12 cellular contexts compared by ENCODE assay signal in genomic region chrX:152681012-152681411, GRCh38. TPM values are rescaled to one million over a fixed set of nuclear protein-coding genes. Genes with fewer than 3 reads are reported as not detected.
DNase-seq lines count a peak whose midpoint lies in the region; ATAC-seq, FAIRE-seq and TF ChIP-seq lines count a peak whose summit lies in the region.
"Not testable (repeated sequence)": the region's sequence is repeated elsewhere in the genome, so short reads cannot be mapped to it uniquely, and the experiment has no call there.
"Had no signal": no experiment of that assay in that cellular context is flagged by ENCODE, and none has a peak within 500 bp of the region (broad histone marks: within the 10 kb centered on the region; RNA-seq: fewer than 3 reads in every experiment).

No MANE protein-coding gene starts in this region.

- not testable (repeated sequence) for H3K9me3 ChIP-seq in HCT116 (ENCODE audit: control insufficient read depth in 1 of 2, insufficient read depth in 1 of 2, low read depth in 1 of 2, low read length in 2 of 2); HepG2 (ENCODE audit: low read length)

- H3K27ac Mint-ChIP-seq in activated naive CD8-positive, alpha-beta T cell treated with anti-CD3 and anti-CD28 coated beads, Interleukin-2, amount 50 U/mL, for 24 hours = not testable (repeated sequence)

- not testable (repeated sequence) for H3K36me3 Mint-ChIP-seq in activated naive CD8-positive, alpha-beta T cell treated with anti-CD3 and anti-CD28 coated beads, Interleukin-2, amount 50 U/mL, for 24 hours (ENCODE audit: low read depth)

- H3K36me3 ChIP-seq in HCT116 (ENCODE audit: control insufficient read depth in 1 of 2, insufficient read depth in 2 of 2, low read length in 2 of 2); HepG2 (replicated peaks in 1 of 2; ENCODE audit: control insufficient read depth in 1 of 2, insufficient read depth in 2 of 2, low read length in 2 of 2): not testable (repeated sequence)

- not testable (repeated sequence) for TF ChIP-seq CTCF in HCT116 (IDR thresholded peaks at IDR 0.05 in 2 of 3, conservative IDR thresholded peaks at IDR 0.05 in 1 of 3; ENCODE audit: borderline replicate concordance in 1 of 3, insufficient read depth in 1 of 3, low read depth in 2 of 3, low read length in 2 of 3); HepG2 (CRISPR knock-in tag; IDR thresholded peaks at IDR 0.05)

- in situ Hi-C loops in HepG2 (cut with HindIII; ENCODE audit: extremely low pct_ligation_motif_present, low pct_unique_long_range_greater_than_20kb) = not testable (repeated sequence)

- H2AFZ ChIP-seq in HCT116 (ENCODE audit: low read depth, low read length, poor library complexity, severe bottlenecking); HepG2 (ENCODE audit: low read length): not testable (repeated sequence)

- not testable (repeated sequence) for TF ChIP-seq POLR2A in HCT116 (IDR thresholded peaks at IDR 0.05; ENCODE audit: borderline replicate concordance, extremely low read depth, insufficient read depth, insufficient read length); HepG2 (IDR thresholded peaks at IDR 0.05; ENCODE audit: insufficient read depth in 1 of 2, low read depth in 2 of 2, low read length in 2 of 2)

- not testable (repeated sequence) for DNase-seq in HCT116 (ENCODE audit: low read depth, low spot score); activated naive CD8-positive, alpha-beta T cell treated with anti-CD3 and anti-CD28 coated beads, Interleukin-2, amount 50 U/mL, for 24 hours; HepG2 (ENCODE audit: low spot score)

- H3K4me1 Mint-ChIP-seq in activated naive CD8-positive, alpha-beta T cell treated with anti-CD3 and anti-CD28 coated beads, Interleukin-2, amount 50 U/mL, for 24 hours = not testable (repeated sequence)

- not testable (repeated sequence) for H3K9me3 Mint-ChIP-seq in activated naive CD8-positive, alpha-beta T cell treated with anti-CD3 and anti-CD28 coated beads, Interleukin-2, amount 50 U/mL, for 24 hours

- not testable (repeated sequence) for H3K27ac ChIP-seq in HCT116 (ENCODE audit: low read depth, low read length); HepG2 (ENCODE audit: extremely low read length, insufficient read depth, low read length)

- RAD21 ChIA-PET in HCT116 (lab: Charles Lee; ENCODE audit: low non-redundant PET in 1 of 2, low total read pairs in 2 of 2, uncharacterized antibody in 2 of 2, unreplicated experiment in 2 of 2) = not testable (repeated sequence)

- intact Hi-C loops in HCT116 (cut with micrococcal nuclease); HepG2 (cut with micrococcal nuclease; ENCODE audit: unreplicated experiment): not testable (repeated sequence)

- H3K27me3 ChIP-seq in HCT116 (ENCODE audit: insufficient read depth, low read length); HepG2 (ENCODE audit: control insufficient read depth in 1 of 2, insufficient read depth in 2 of 2, low read length in 2 of 2): not testable (repeated sequence)

- H4K20me1 ChIP-seq in HCT116 (ENCODE audit: insufficient read depth); HepG2 (ENCODE audit: insufficient read depth, low read length): not testable (repeated sequence)

- H3K4me1 ChIP-seq in HCT116 (ENCODE audit: control insufficient read depth in 1 of 2, insufficient read depth in 2 of 2, low read length in 2 of 2); HepG2 (ENCODE audit: insufficient read depth, low read length): not testable (repeated sequence)

- ATAC-seq in GM18499 (IDR thresholded peaks at IDR 0.05; ENCODE audit: insufficient read depth, unreplicated experiment) (peak; percentile 55), GM18907 (IDR thresholded peaks at IDR 0.05; ENCODE audit: unreplicated experiment) (peak; percentile 92), GM21360 (IDR thresholded peaks at IDR 0.05; ENCODE audit: unreplicated experiment) (peak; percentile 89), HCT116 (peak; percentile 98), HG03039 (IDR thresholded peaks at IDR 0.05; ENCODE audit: unreplicated experiment) (peak; percentile 73), HG03469 (IDR thresholded peaks at IDR 0.05; ENCODE audit: unreplicated experiment) (peak; percentile 65), HepG2 (peak; percentile 95)
- ATAC-seq in activated naive CD8-positive, alpha-beta T cell treated with anti-CD3 and anti-CD28 coated beads, Interleukin-2, amount 50 U/mL, for 24 hours = peak; percentile 61

- peak; percentile 86 for FAIRE-seq in HepG2 (lab: Jason Lieb, UNC)

- not testable (repeated sequence) for BruUV-seq in HCT116 (replicated peaks; lab: Mats Ljungman, UMichigan); HepG2 (replicated peaks; lab: Mats Ljungman, UMichigan)

- H3K4me3 Mint-ChIP-seq in activated naive CD8-positive, alpha-beta T cell treated with anti-CD3 and anti-CD28 coated beads, Interleukin-2, amount 50 U/mL, for 24 hours = not testable (repeated sequence)

- CTCF ChIA-PET in HCT116 (lab: Charles Lee); HepG2 (lab: Yijun Ruan, JAX; ENCODE audit: low intra/inter-chr PET ratio, low total read pairs): not testable (repeated sequence)

- POLR2A ChIA-PET in HCT116 (lab: Charles Lee); HepG2 (lab: Yijun Ruan, JAX): not testable (repeated sequence)

- H3K9me2 ChIP-seq in HCT116 (ENCODE audit: insufficient read depth) = not testable (repeated sequence)

- H3K4me2 ChIP-seq in HCT116 (ENCODE audit: low read length); HepG2 (ENCODE audit: low read depth, low read length): not testable (repeated sequence)

- not testable (repeated sequence) for H3K4me3 ChIP-seq in HCT116 (replicated peaks in 1 of 2; ENCODE audit: low read depth in 1 of 2, low read length in 2 of 2); HepG2 (replicated peaks in 1 of 3; ENCODE audit: insufficient read depth in 1 of 3, low read depth in 2 of 3, low read length in 3 of 3)

- H3K27me3 Mint-ChIP-seq in activated naive CD8-positive, alpha-beta T cell treated with anti-CD3 and anti-CD28 coated beads, Interleukin-2, amount 50 U/mL, for 24 hours = not testable (repeated sequence)

- TF ChIP-seq RAD21 in HCT116 (IDR thresholded peaks at IDR 0.05; ENCODE audit: low read depth); HepG2 (CRISPR knock-in tag; IDR thresholded peaks at IDR 0.05): not testable (repeated sequence)

- H3K9ac ChIP-seq in HCT116 (ENCODE audit: low read length); HepG2 (ENCODE audit: insufficient read depth, low read depth, low read length): not testable (repeated sequence)

- not testable (repeated sequence) for H3K79me2 ChIP-seq in HCT116 (ENCODE audit: insufficient read depth, low read length); HepG2 (ENCODE audit: insufficient read depth, low read length)

- not testable (repeated sequence) for TF ChIP-seq EP300 in HepG2 (IDR thresholded peaks at IDR 0.05; ENCODE audit: low read depth in 2 of 2, low read length in 2 of 2); HepG2 (CRISPR knock-in tag; IDR thresholded peaks at IDR 0.05; ENCODE audit: borderline replicate concordance)

- no CpG with 5 or more reads among the region's 3 CpGs for WGBS in HepG2 (ENCODE audit: low lambda C conversion rate)

RNA-seq across cellular contexts. Expression of gene MAGEA3, which starts 17.6 kb away (rescaled TPM):
- 92.7 TPM for total RNA-seq in HCT116 (2021; ENCODE audit: unreplicated experiment)
- 72.3 and 77.1 TPM in 2 replicates for polyA plus RNA-seq in HCT116 (2012)
- total RNA-seq in HepG2 (2016; rRNA removed; fragmentation: Illumina TruSeq; extraction: Trizol) = not detected in 2 replicates
- total RNA-seq in HepG2 (2016; cell fraction: cytosol; rRNA removed; fragmentation: Illumina TruSeq; extraction: Trizol; ENCODE audit: low read depth) = not detected in 2 replicates
- total RNA-seq in HepG2 (2016; cell fraction: insoluble cytoplasmic fraction; rRNA removed; fragmentation: Illumina TruSeq; extraction: Trizol) = 0.11 TPM in 1 of 2 replicates, not detected in the other
- total RNA-seq in HepG2 (2016; cell fraction: membrane; rRNA removed; fragmentation: Illumina TruSeq; extraction: Trizol) = not detected in 2 replicates
- total RNA-seq in HepG2 (2016; cell fraction: nucleus; rRNA removed; fragmentation: Illumina TruSeq; extraction: Trizol) = not detected in 2 replicates
- polyA plus RNA-seq in HepG2 (2011; rRNA removed) = not detected in 2 replicates
- polyA plus RNA-seq in HepG2 (2011; cell fraction: cytosol; rRNA removed) = not detected in 2 replicates
- polyA plus RNA-seq in HepG2 (2011; cell fraction: nucleus; rRNA removed) = not detected in 2 replicates
- polyA plus RNA-seq in HepG2 (2012) = not detected in 2 replicates
- polyA plus RNA-seq in HepG2 (2016; cell fraction: cytosol; fragmentation: Illumina TruSeq; extraction: Trizol; ENCODE audit: low read depth) = not detected in 2 replicates
- polyA plus RNA-seq in HepG2 (2016; cell fraction: insoluble cytoplasmic fraction; fragmentation: Illumina TruSeq; extraction: Trizol; ENCODE audit: low read depth) = 0.20 TPM in 1 of 2 replicates, not detected in the other
- polyA plus RNA-seq in HepG2 (2016; cell fraction: membrane; fragmentation: Illumina TruSeq; extraction: Trizol; ENCODE audit: low read depth) = not detected in 2 replicates
- polyA plus RNA-seq in HepG2 (2016; cell fraction: nucleus; fragmentation: Illumina TruSeq; extraction: Trizol; ENCODE audit: insufficient read depth, low read depth) = not detected in 2 replicates
- polyA minus RNA-seq in HepG2 (2011; rRNA and poly(A)+ RNA removed; ENCODE audit: low replicate concordance) = 0.40 and 2.8 TPM in 2 replicates
- not detected in 2 replicates for polyA minus RNA-seq in HepG2 (2011; cell fraction: cytosol; rRNA and poly(A)+ RNA removed)
- not detected in 2 replicates for polyA minus RNA-seq in HepG2 (2011; cell fraction: nucleus; rRNA and poly(A)+ RNA removed)
- total RNA-seq: A673, progenitor cell of endocrine pancreas, urinary bladder had no signal
- polyA plus RNA-seq: urinary bladder had no signal

RNA-seq across cellular contexts. Expression of gene CSAG2, which starts 28.1 kb away (rescaled TPM):
- total RNA-seq in HCT116 (2021; ENCODE audit: unreplicated experiment) (not detected), HepG2 (2016; rRNA removed; fragmentation: Illumina TruSeq; extraction: Trizol) (not detected in 2 replicates)
- polyA plus RNA-seq in HCT116 (2012) = 0.46 and 2.0 TPM in 2 replicates
- total RNA-seq in HepG2 (2016; cell fraction: cytosol; rRNA removed; fragmentation: Illumina TruSeq; extraction: Trizol; ENCODE audit: low read depth) = 0.40 TPM in 1 of 2 replicates, not detected in the other
- not detected in 2 replicates for total RNA-seq in HepG2 (2016; cell fraction: insoluble cytoplasmic fraction; rRNA removed; fragmentation: Illumina TruSeq; extraction: Trizol)
- not detected in 2 replicates for total RNA-seq in HepG2 (2016; cell fraction: membrane; rRNA removed; fragmentation: Illumina TruSeq; extraction: Trizol)
- total RNA-seq in HepG2 (2016; cell fraction: nucleus; rRNA removed; fragmentation: Illumina TruSeq; extraction: Trizol) = not detected in 2 replicates
- polyA plus RNA-seq in HepG2 (2011; rRNA removed) = not detected in 2 replicates
- not detected in 2 replicates for polyA plus RNA-seq in HepG2 (2011; cell fraction: cytosol; rRNA removed)
- polyA plus RNA-seq in HepG2 (2011; cell fraction: nucleus; rRNA removed) = not detected in 2 replicates
- not detected in 2 replicates for polyA plus RNA-seq in HepG2 (2012)
- not detected in 2 replicates for polyA plus RNA-seq in HepG2 (2016; cell fraction: cytosol; fragmentation: Illumina TruSeq; extraction: Trizol; ENCODE audit: low read depth)
- polyA plus RNA-seq in HepG2 (2016; cell fraction: insoluble cytoplasmic fraction; fragmentation: Illumina TruSeq; extraction: Trizol; ENCODE audit: low read depth) = not detected in 2 replicates
- not detected in 2 replicates for polyA plus RNA-seq in HepG2 (2016; cell fraction: membrane; fragmentation: Illumina TruSeq; extraction: Trizol; ENCODE audit: low read depth)
- 0.67 TPM in 1 of 2 replicates, not detected in the other for polyA plus RNA-seq in HepG2 (2016; cell fraction: nucleus; fragmentation: Illumina TruSeq; extraction: Trizol; ENCODE audit: insufficient read depth, low read depth)
- polyA minus RNA-seq in HepG2 (2011; rRNA and poly(A)+ RNA removed; ENCODE audit: low replicate concordance) = not detected in 2 replicates
- not detected in 2 replicates for polyA minus RNA-seq in HepG2 (2011; cell fraction: cytosol; rRNA and poly(A)+ RNA removed)
- polyA minus RNA-seq in HepG2 (2011; cell fraction: nucleus; rRNA and poly(A)+ RNA removed) = not detected in 2 replicates
- total RNA-seq: A673, urinary bladder had no signal
- polyA plus RNA-seq: urinary bladder had no signal

RNA-seq across cellular contexts. Expression of gene MAGEA2B, which starts 33.4 kb away (rescaled TPM):
- total RNA-seq in HCT116 (2021; ENCODE audit: unreplicated experiment) (21.8 TPM), HepG2 (2016; rRNA removed; fragmentation: Illumina TruSeq; extraction: Trizol) (0.09 TPM in 1 of 2 replicates, not detected in the other)
- polyA plus RNA-seq in HCT116 (2012) = 19.7 and 28.3 TPM in 2 replicates
- not detected in 2 replicates for total RNA-seq in HepG2 (2016; cell fraction: cytosol; rRNA removed; fragmentation: Illumina TruSeq; extraction: Trizol; ENCODE audit: low read depth)
- 0.30 TPM in 1 of 2 replicates, not detected in the other for total RNA-seq in HepG2 (2016; cell fraction: insoluble cytoplasmic fraction; rRNA removed; fragmentation: Illumina TruSeq; extraction: Trizol)
- total RNA-seq in HepG2 (2016; cell fraction: membrane; rRNA removed; fragmentation: Illumina TruSeq; extraction: Trizol) = not detected in 2 replicates
- total RNA-seq in HepG2 (2016; cell fraction: nucleus; rRNA removed; fragmentation: Illumina TruSeq; extraction: Trizol) = 0.50 TPM in 1 of 2 replicates, not detected in the other
- not detected in 2 replicates for polyA plus RNA-seq in HepG2 (2011; rRNA removed)
- polyA plus RNA-seq in HepG2 (2011; cell fraction: cytosol; rRNA removed) = 1.7 TPM in 1 of 2 replicates, not detected in the other
- not detected in 2 replicates for polyA plus RNA-seq in HepG2 (2011; cell fraction: nucleus; rRNA removed)
- polyA plus RNA-seq in HepG2 (2012) = not detected in 2 replicates
- polyA plus RNA-seq in HepG2 (2016; cell fraction: cytosol; fragmentation: Illumina TruSeq; extraction: Trizol; ENCODE audit: low read depth) = not detected in 2 replicates
- not detected in 2 replicates for polyA plus RNA-seq in HepG2 (2016; cell fraction: insoluble cytoplasmic fraction; fragmentation: Illumina TruSeq; extraction: Trizol; ENCODE audit: low read depth)
- polyA plus RNA-seq in HepG2 (2016; cell fraction: membrane; fragmentation: Illumina TruSeq; extraction: Trizol; ENCODE audit: low read depth) = not detected in 2 replicates
- 0.92 TPM in 1 of 2 replicates, not detected in the other for polyA plus RNA-seq in HepG2 (2016; cell fraction: nucleus; fragmentation: Illumina TruSeq; extraction: Trizol; ENCODE audit: insufficient read depth, low read depth)
- polyA minus RNA-seq in HepG2 (2011; rRNA and poly(A)+ RNA removed; ENCODE audit: low replicate concordance) = not detected in 2 replicates
- not detected in 2 replicates for polyA minus RNA-seq in HepG2 (2011; cell fraction: cytosol; rRNA and poly(A)+ RNA removed)
- not detected in 2 replicates for polyA minus RNA-seq in HepG2 (2011; cell fraction: nucleus; rRNA and poly(A)+ RNA removed)
- total RNA-seq: A673, progenitor cell of endocrine pancreas, urinary bladder had no signal
- polyA plus RNA-seq: urinary bladder had no signal

RNA-seq across cellular contexts. Expression of gene GABRQ, which starts 43.3 kb away (rescaled TPM):
- total RNA-seq in HCT116 (2021; ENCODE audit: unreplicated experiment) (4.2 TPM), HepG2 (2016; rRNA removed; fragmentation: Illumina TruSeq; extraction: Trizol) (not detected in 2 replicates)
- 2.6 and 2.9 TPM in 2 replicates for polyA plus RNA-seq in HCT116 (2012)
- not detected in 2 replicates for total RNA-seq in HepG2 (2016; cell fraction: cytosol; rRNA removed; fragmentation: Illumina TruSeq; extraction: Trizol; ENCODE audit: low read depth)
- not detected in 2 replicates for total RNA-seq in HepG2 (2016; cell fraction: insoluble cytoplasmic fraction; rRNA removed; fragmentation: Illumina TruSeq; extraction: Trizol)
- not detected in 2 replicates for total RNA-seq in HepG2 (2016; cell fraction: membrane; rRNA removed; fragmentation: Illumina TruSeq; extraction: Trizol)
- not detected in 2 replicates for total RNA-seq in HepG2 (2016; cell fraction: nucleus; rRNA removed; fragmentation: Illumina TruSeq; extraction: Trizol)
- not detected in 2 replicates for polyA plus RNA-seq in HepG2 (2011; rRNA removed)
- polyA plus RNA-seq in HepG2 (2011; cell fraction: cytosol; rRNA removed) = 0.01 TPM in 1 of 2 replicates, not detected in the other
- not detected in 2 replicates for polyA plus RNA-seq in HepG2 (2011; cell fraction: nucleus; rRNA removed)
- polyA plus RNA-seq in HepG2 (2012) = not detected in 2 replicates
- not detected in 2 replicates for polyA plus RNA-seq in HepG2 (2016; cell fraction: cytosol; fragmentation: Illumina TruSeq; extraction: Trizol; ENCODE audit: low read depth)
- polyA plus RNA-seq in HepG2 (2016; cell fraction: insoluble cytoplasmic fraction; fragmentation: Illumina TruSeq; extraction: Trizol; ENCODE audit: low read depth) = not detected in 2 replicates
- polyA plus RNA-seq in HepG2 (2016; cell fraction: membrane; fragmentation: Illumina TruSeq; extraction: Trizol; ENCODE audit: low read depth) = not detected in 2 replicates
- polyA plus RNA-seq in HepG2 (2016; cell fraction: nucleus; fragmentation: Illumina TruSeq; extraction: Trizol; ENCODE audit: insufficient read depth, low read depth) = not detected in 2 replicates
- polyA minus RNA-seq in HepG2 (2011; rRNA and poly(A)+ RNA removed; ENCODE audit: low replicate concordance) = not detected in 2 replicates
- polyA minus RNA-seq in HepG2 (2011; cell fraction: cytosol; rRNA and poly(A)+ RNA removed) = not detected in 2 replicates
- polyA minus RNA-seq in HepG2 (2011; cell fraction: nucleus; rRNA and poly(A)+ RNA removed) = not detected in 2 replicates
- total RNA-seq: A673, SK-MEL-5 had no signal

RNA-seq across cellular contexts. Expression of gene CSAG1, which starts 52.5 kb away (rescaled TPM):
- total RNA-seq in HCT116 (2021; ENCODE audit: unreplicated experiment) = 1.2 TPM
- 0.26 TPM in 1 of 2 replicates, not detected in the other for polyA plus RNA-seq in HCT116 (2012)
- not detected in 2 replicates for total RNA-seq in HepG2 (2016; rRNA removed; fragmentation: Illumina TruSeq; extraction: Trizol)
- not detected in 2 replicates for total RNA-seq in HepG2 (2016; cell fraction: cytosol; rRNA removed; fragmentation: Illumina TruSeq; extraction: Trizol; ENCODE audit: low read depth)
- total RNA-seq in HepG2 (2016; cell fraction: insoluble cytoplasmic fraction; rRNA removed; fragmentation: Illumina TruSeq; extraction: Trizol) = not detected in 2 replicates
- total RNA-seq in HepG2 (2016; cell fraction: membrane; rRNA removed; fragmentation: Illumina TruSeq; extraction: Trizol) = not detected in 2 replicates
- not detected in 2 replicates for total RNA-seq in HepG2 (2016; cell fraction: nucleus; rRNA removed; fragmentation: Illumina TruSeq; extraction: Trizol)
- polyA plus RNA-seq in HepG2 (2011; rRNA removed) = not detected in 2 replicates
- not detected in 2 replicates for polyA plus RNA-seq in HepG2 (2011; cell fraction: cytosol; rRNA removed)
- polyA plus RNA-seq in HepG2 (2011; cell fraction: nucleus; rRNA removed) = not detected in 2 replicates
- polyA plus RNA-seq in HepG2 (2012) = not detected in 2 replicates
- polyA plus RNA-seq in HepG2 (2016; cell fraction: cytosol; fragmentation: Illumina TruSeq; extraction: Trizol; ENCODE audit: low read depth) = not detected in 2 replicates
- polyA plus RNA-seq in HepG2 (2016; cell fraction: insoluble cytoplasmic fraction; fragmentation: Illumina TruSeq; extraction: Trizol; ENCODE audit: low read depth) = not detected in 2 replicates
- polyA plus RNA-seq in HepG2 (2016; cell fraction: membrane; fragmentation: Illumina TruSeq; extraction: Trizol; ENCODE audit: low read depth) = not detected in 2 replicates
- polyA plus RNA-seq in HepG2 (2016; cell fraction: nucleus; fragmentation: Illumina TruSeq; extraction: Trizol; ENCODE audit: insufficient read depth, low read depth) = not detected in 2 replicates
- not detected in 2 replicates for polyA minus RNA-seq in HepG2 (2011; rRNA and poly(A)+ RNA removed; ENCODE audit: low replicate concordance)
- not detected in 2 replicates for polyA minus RNA-seq in HepG2 (2011; cell fraction: cytosol; rRNA and poly(A)+ RNA removed)
- polyA minus RNA-seq in HepG2 (2011; cell fraction: nucleus; rRNA and poly(A)+ RNA removed) = not detected in 2 replicates
- total RNA-seq: A673, progenitor cell of endocrine pancreas, urinary bladder had no signal
- polyA plus RNA-seq: urinary bladder had no signal

Comparison
In these comparisons a context has a peak if more than half of its experiments do, and no peak if none do; other contexts are left out.
1. RNA of gene MAGEA3, which starts 17.6 kb away (total RNA-seq): 92.7 TPM in HCT116 (single experiment); 0.11 TPM in HepG2; every median in the first group is over 10 times any median in the second.
2. RNA of gene MAGEA2B, which starts 33.4 kb away (total RNA-seq): 21.8 TPM in HCT116 (single experiment); 0.09 to 0.50 TPM in HepG2; every median in the first group is over 10 times any median in the second.
3. Peak in every context shown above with its lines, with median percentiles within 50 percentile points of each other: ATAC-seq.